Comparison of ENCODE assay signal across 1 cellular context in genomic region chr1:61053712-61054608, GRCh38.
TF ChIP-seq lines count a peak whose summit lies in the region.

No MANE protein-coding gene starts in this region.

TF ChIP-seq in HepG2, 621 proteins besides CTCF, POLR2A, EP300 and RAD21 (continued from another document and continues in another):
- TF ChIP-seq AKNA (CRISPR knock-in tag; IDR thresholded peaks at IDR 0.05; ENCODE audit: borderline replicate concordance) (no peak), ZNF777 (CRISPR knock-in tag; IDR thresholded peaks at IDR 0.05) (0 out of 2 replicates have a peak, but pooled peaks have one; percentile 36), ZNF281 (CRISPR knock-in tag; IDR thresholded peaks at IDR 0.05; ENCODE audit: borderline replicate concordance) (no peak), KLF6 (CRISPR knock-in tag; IDR thresholded peaks at IDR 0.05) (peak; percentile 45; the same call in 1 of the 2 replicates), THAP7 (CRISPR knock-in tag; IDR thresholded peaks at IDR 0.05) (no peak), CSRNP1 (CRISPR knock-in tag; IDR thresholded peaks at IDR 0.05) (no peak), NFKB2 (CRISPR knock-in tag; IDR thresholded peaks at IDR 0.05; ENCODE audit: borderline replicate concordance) (0 out of 2 replicates have a peak, but pooled peaks have one; percentile 40), ZNF333 (CRISPR knock-in tag; IDR thresholded peaks at IDR 0.05; ENCODE audit: borderline replicate concordance) (0 out of 2 replicates have a peak, but pooled peaks have one; percentile 65), ZNF329 (CRISPR knock-in tag; IDR thresholded peaks at IDR 0.05; ENCODE audit: low read depth) (no peak), DR1 (CRISPR knock-in tag; IDR thresholded peaks at IDR 0.05) (no peak), CCDC6 (CRISPR knock-in tag; IDR thresholded peaks at IDR 0.05) (no peak), ZFY (CRISPR knock-in tag; IDR thresholded peaks at IDR 0.05) (peak; percentile 30; the same call in 1 of the 2 replicates), NCOR1 (IDR thresholded peaks at IDR 0.05; ENCODE audit: borderline replicate concordance, low read length) (no peak), ZNF331 (CRISPR knock-in tag; IDR thresholded peaks at IDR 0.05) (0 out of 2 replicates have a peak, but pooled peaks have one; percentile 25), ZNF639 (CRISPR knock-in tag; conservative IDR thresholded peaks at IDR 0.05) (no peak), FOXK2 (IDR thresholded peaks at IDR 0.05) (no peak), ZNF574 (CRISPR knock-in tag; IDR thresholded peaks at IDR 0.05) (peak; percentile 34; the same call in 1 of the 2 replicates), KDM6A (CRISPR knock-in tag; IDR thresholded peaks at IDR 0.05; ENCODE audit: low read depth) (no peak), ZNF441 (CRISPR knock-in tag; IDR thresholded peaks at IDR 0.05; ENCODE audit: borderline replicate concordance) (no peak), ZNF768 (CRISPR knock-in tag; IDR thresholded peaks at IDR 0.05) (0 out of 2 replicates have a peak, but pooled peaks have one; percentile 42), E2F5 (CRISPR knock-in tag; conservative IDR thresholded peaks at IDR 0.05) (no peak), POLR2G (IDR thresholded peaks at IDR 0.05; ENCODE audit: low read depth, low read length) (no peak), MIER3 (CRISPR knock-in tag; IDR thresholded peaks at IDR 0.05; ENCODE audit: borderline replicate concordance) (no peak), SAFB2 (CRISPR knock-in tag; IDR thresholded peaks at IDR 0.05; ENCODE audit: borderline replicate concordance, low read depth) (no peak), PCBP2 (optimal IDR thresholded peaks at IDR 0.05; ENCODE audit: low read depth, low read length, poor library complexity, severe bottlenecking) (no peak), KMT2B (CRISPR knock-in tag; IDR thresholded peaks at IDR 0.05) (0 out of 2 replicates have a peak, but pooled peaks have one; percentile 25), RNF2 (conservative IDR thresholded peaks at IDR 0.05; ENCODE audit: low read depth) (0 out of 2 replicates have a peak, but pooled peaks have one; percentile 51), CENPT (CRISPR knock-in tag; IDR thresholded peaks at IDR 0.05; ENCODE audit: low read depth) (no peak), TFDP1 (CRISPR knock-in tag; IDR thresholded peaks at IDR 0.05; ENCODE audit: borderline replicate concordance) (0 out of 2 replicates have a peak, but pooled peaks have one; percentile 15), MED13 (CRISPR knock-in tag; IDR thresholded peaks at IDR 0.05) (no peak), JDP2 (CRISPR knock-in tag; IDR thresholded peaks at IDR 0.05; ENCODE audit: borderline replicate concordance) (no peak), ARID5B (CRISPR knock-in tag; IDR thresholded peaks at IDR 0.05) (peak; percentile 58), ZNF850 (CRISPR knock-in tag; conservative IDR thresholded peaks at IDR 0.05) (no peak), GATA4 (IDR thresholded peaks at IDR 0.05; ENCODE audit: borderline replicate concordance, low read depth) (no peak), MTF2 (CRISPR knock-in tag; IDR thresholded peaks at IDR 0.05; ENCODE audit: borderline replicate concordance) (no peak; the same call in 1 of the 2 replicates), HNRNPL (IDR thresholded peaks at IDR 0.05; ENCODE audit: low read depth, low read length) (0 out of 2 replicates have a peak, but pooled peaks have one; percentile 56), ZFP90 (CRISPR knock-in tag; IDR thresholded peaks at IDR 0.05; ENCODE audit: borderline replicate concordance) (no peak), NFRKB (IDR thresholded peaks at IDR 0.05) (no peak), YEATS4 (CRISPR knock-in tag; IDR thresholded peaks at IDR 0.05; ENCODE audit: borderline replicate concordance) (peak; percentile 51; the same call in 1 of the 2 replicates), RFX5 (IDR thresholded peaks at IDR 0.05; ENCODE audit: low read depth, low read length) (no peak), SMARCC2 (IDR thresholded peaks at IDR 0.05) (no peak)
